In the genomic region with DNA sequence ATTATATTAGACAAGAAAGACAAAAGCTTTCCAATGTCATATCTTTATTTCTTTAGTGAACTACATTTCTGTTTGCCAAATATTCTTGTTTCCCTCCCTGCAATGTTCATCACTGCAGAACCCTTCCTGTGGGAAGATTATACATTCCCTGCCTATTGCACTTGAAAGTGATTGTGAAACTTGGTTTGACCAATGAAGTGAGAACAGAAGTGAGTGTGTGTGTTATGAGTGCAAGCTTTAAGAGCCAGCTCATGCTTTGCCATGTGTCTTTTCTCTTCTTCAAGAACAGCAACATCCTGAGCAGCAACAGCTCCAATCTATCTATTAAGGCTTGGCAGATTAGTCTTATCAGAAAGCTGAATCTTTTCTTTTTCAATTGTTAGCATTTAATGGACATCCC, we compare ENCODE assay signal across 13 cellular contexts. TPM values are rescaled to one million over a fixed set of nuclear protein-coding genes. Genes with fewer than 3 reads are reported as not detected.
DNase-seq lines count a peak whose midpoint lies in the region; ATAC-seq and TF ChIP-seq lines count a peak whose summit lies in the region.
"Had no signal": no experiment of that assay in that cellular context is flagged by ENCODE, and none has a peak within 500 bp of the region (broad histone marks: within the 10 kb centered on the region; RNA-seq: fewer than 3 reads in every experiment).

No MANE protein-coding gene starts in this region.

- H3K36me3 Mint-ChIP-seq in HFFc6 (ENCODE audit: low read depth), result no peaks in the 10 kb centered on the region
- H3K36me3 Mint-ChIP-seq in Caco-2 (ENCODE audit: insufficient read depth, unreplicated experiment), result no peaks in the 10 kb centered on the region
- H3K36me3 Mint-ChIP-seq: memory B cell had no signal

- H3K27ac Mint-ChIP-seq in HFFc6, result no peak overlapping the region
- no peak overlapping the region for H3K27ac Mint-ChIP-seq in Caco-2 (ENCODE audit: unreplicated experiment)

- TF ChIP-seq CTCF in HFFc6 (IDR thresholded peaks at IDR 0.05), result no peak
- no peak for TF ChIP-seq CTCF in Caco-2 (IDR thresholded peaks at IDR 0.05; ENCODE audit: insufficient read depth in 1 of 2, low read depth in 1 of 2, low read length in 1 of 2, severe bottlenecking in 1 of 2, unreplicated experiment in 1 of 2)

- peak; percentile 11 for DNase-seq in HFFc6
- DNase-seq in kidney tubule cell (ENCODE audit: low spot score), result peak; percentile 9
- DNase-seq in Caco-2, result no peak
- DNase-seq in hepatic stellate cell (ENCODE audit: low spot score), result no peak
- DNase-seq in Kasumi-1 (lab: John Stamatoyannopoulos, UW), result no peak
- DNase-seq: activated CD4-positive, alpha-beta T cell treated with anti-CD3 and anti-CD28 coated beads, Interleukin-2, amount 50 U/mL, for 1 hour had no signal

- POLR2A ChIA-PET in Caco-2 (lab: Charles Lee), result no interaction called here

- H3K27me3 ChIP-seq in Caco-2 (replicated peaks; ENCODE audit: control insufficient read depth, insufficient read depth, low read length), result no peaks in the 10 kb centered on the region
- H3K27me3 ChIP-seq: gastroesophageal sphincter had no signal

- H3K4me1 Mint-ChIP-seq in HFFc6 (ENCODE audit: low read depth) (no peaks in the 10 kb centered on the region; the same call in 1 of the 2 replicates), Caco-2 (ENCODE audit: low read depth, unreplicated experiment) (peaks cover 7% of the 10 kb centered on the region)

- BruUV-seq in Caco-2 (replicated peaks; lab: Mats Ljungman, UMichigan), result no TSS peak

- H3K36me3 ChIP-seq in Caco-2 (ENCODE audit: control insufficient read depth, insufficient read depth, low read length), result no peaks in the 10 kb centered on the region
- H3K36me3 ChIP-seq: gastroesophageal sphincter had no signal

- H3K4me3 ChIP-seq in Caco-2 (ENCODE audit: low read depth, low read length), result no peak overlapping the region
- H3K4me3 ChIP-seq: gastroesophageal sphincter had no signal

- CTCF ChIA-PET in Caco-2 (lab: Charles Lee), result no interaction called here

- peak; percentile 58 for ATAC-seq in GM18519 (IDR thresholded peaks at IDR 0.05; ENCODE audit: low FRiP score, unreplicated experiment)
- peak; percentile 33 for ATAC-seq in HG03575 (IDR thresholded peaks at IDR 0.05; ENCODE audit: extremely low read depth, insufficient number of reproducible peaks, low FRiP score, unreplicated experiment)
- ATAC-seq in SK-N-SH treated with all-trans-retinoic acid at 6 μM for 48 hours, result no peak
- ATAC-seq: gastroesophageal sphincter, Right ventricle myocardium inferior, sciatic nerve had no signal

- H3K4me3 Mint-ChIP-seq in HFFc6 (no peak overlapping the region), Caco-2 (ENCODE audit: unreplicated experiment) (no peak overlapping the region)
- H3K4me3 Mint-ChIP-seq: memory B cell had no signal

- intact Hi-C loops in Caco-2 (cut with micrococcal nuclease; ENCODE audit: unreplicated experiment), result no loop called here

- H3K27me3 Mint-ChIP-seq in HFFc6 (ENCODE audit: insufficient read depth), result no peaks in the 10 kb centered on the region
- H3K27me3 Mint-ChIP-seq in Caco-2 (ENCODE audit: insufficient read depth, unreplicated experiment), result peaks cover 8% of the 10 kb centered on the region

- H3K9me3 Mint-ChIP-seq in HFFc6 (no peaks in the 10 kb centered on the region), Caco-2 (ENCODE audit: unreplicated experiment) (no peaks in the 10 kb centered on the region)

- H3K9me3 ChIP-seq in Caco-2, result no peaks in the 10 kb centered on the region
- H3K9me3 ChIP-seq: gastroesophageal sphincter had no signal

- H3K4me1 ChIP-seq in Caco-2, result peaks cover 18% of the 10 kb centered on the region
- H3K4me1 ChIP-seq: gastroesophageal sphincter had no signal

TF ChIP-seq in SK-N-SH treated with all-trans-retinoic acid at 6 μM for 48 hours, 23 proteins besides CTCF, POLR2A, EP300 and RAD21:
- no peak for TF ChIP-seq ZFP30 (CRISPR knock-in tag; IDR thresholded peaks at IDR 0.05)
- no peak for TF ChIP-seq CSDC2 (CRISPR knock-in tag; IDR thresholded peaks at IDR 0.05)
- TF ChIP-seq, protein P1, sequence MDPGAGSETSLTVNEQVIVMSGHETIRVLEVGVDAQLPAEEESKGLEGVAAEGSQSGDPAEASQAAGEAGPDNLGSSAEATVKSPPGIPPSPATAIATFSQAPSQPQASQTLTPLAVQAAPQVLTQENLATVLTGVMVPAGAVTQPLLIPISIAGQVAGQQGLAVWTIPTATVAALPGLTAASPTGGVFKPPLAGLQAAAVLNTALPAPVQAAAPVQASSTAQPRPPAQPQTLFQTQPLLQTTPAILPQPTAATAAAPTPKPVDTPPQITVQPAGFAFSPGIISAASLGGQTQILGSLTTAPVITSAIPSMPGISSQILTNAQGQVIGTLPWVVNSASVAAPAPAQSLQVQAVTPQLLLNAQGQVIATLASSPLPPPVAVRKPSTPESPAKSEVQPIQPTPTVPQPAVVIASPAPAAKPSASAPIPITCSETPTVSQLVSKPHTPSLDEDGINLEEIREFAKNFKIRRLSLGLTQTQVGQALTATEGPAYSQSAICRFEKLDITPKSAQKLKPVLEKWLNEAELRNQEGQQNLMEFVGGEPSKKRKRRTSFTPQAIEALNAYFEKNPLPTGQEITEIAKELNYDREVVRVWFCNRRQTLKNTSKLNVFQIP (CRISPR knock-in tag; IDR thresholded peaks at IDR 0.05; ENCODE audit: borderline replicate concordance, low read depth), result no peak
- TF ChIP-seq TOX (CRISPR knock-in tag; IDR thresholded peaks at IDR 0.05; ENCODE audit: borderline replicate concordance), result no peak
- TF ChIP-seq CREB5 (CRISPR knock-in tag; IDR thresholded peaks at IDR 0.05; ENCODE audit: low read depth), result no peak
- no peak for TF ChIP-seq ZNF565 (CRISPR knock-in tag; conservative IDR thresholded peaks at IDR 0.05; ENCODE audit: low read depth)
- no peak for TF ChIP-seq OSR1 (CRISPR knock-in tag; IDR thresholded peaks at IDR 0.05)
- TF ChIP-seq ARNTL (CRISPR knock-in tag; IDR thresholded peaks at IDR 0.05; ENCODE audit: borderline replicate concordance, low read depth), result no peak
- no peak for TF ChIP-seq TCF4 (CRISPR knock-in tag; IDR thresholded peaks at IDR 0.05; ENCODE audit: borderline replicate concordance)
- no peak for TF ChIP-seq ZFP3 (CRISPR knock-in tag; IDR thresholded peaks at IDR 0.05)
- no peak for TF ChIP-seq ISL1 (CRISPR knock-in tag; IDR thresholded peaks at IDR 0.05)
- TF ChIP-seq BACH2 (CRISPR knock-in tag; IDR thresholded peaks at IDR 0.05; ENCODE audit: borderline replicate concordance), result no peak
- no peak for TF ChIP-seq ZC3H10 (CRISPR knock-in tag; IDR thresholded peaks at IDR 0.05)
- TF ChIP-seq, protein P2, sequence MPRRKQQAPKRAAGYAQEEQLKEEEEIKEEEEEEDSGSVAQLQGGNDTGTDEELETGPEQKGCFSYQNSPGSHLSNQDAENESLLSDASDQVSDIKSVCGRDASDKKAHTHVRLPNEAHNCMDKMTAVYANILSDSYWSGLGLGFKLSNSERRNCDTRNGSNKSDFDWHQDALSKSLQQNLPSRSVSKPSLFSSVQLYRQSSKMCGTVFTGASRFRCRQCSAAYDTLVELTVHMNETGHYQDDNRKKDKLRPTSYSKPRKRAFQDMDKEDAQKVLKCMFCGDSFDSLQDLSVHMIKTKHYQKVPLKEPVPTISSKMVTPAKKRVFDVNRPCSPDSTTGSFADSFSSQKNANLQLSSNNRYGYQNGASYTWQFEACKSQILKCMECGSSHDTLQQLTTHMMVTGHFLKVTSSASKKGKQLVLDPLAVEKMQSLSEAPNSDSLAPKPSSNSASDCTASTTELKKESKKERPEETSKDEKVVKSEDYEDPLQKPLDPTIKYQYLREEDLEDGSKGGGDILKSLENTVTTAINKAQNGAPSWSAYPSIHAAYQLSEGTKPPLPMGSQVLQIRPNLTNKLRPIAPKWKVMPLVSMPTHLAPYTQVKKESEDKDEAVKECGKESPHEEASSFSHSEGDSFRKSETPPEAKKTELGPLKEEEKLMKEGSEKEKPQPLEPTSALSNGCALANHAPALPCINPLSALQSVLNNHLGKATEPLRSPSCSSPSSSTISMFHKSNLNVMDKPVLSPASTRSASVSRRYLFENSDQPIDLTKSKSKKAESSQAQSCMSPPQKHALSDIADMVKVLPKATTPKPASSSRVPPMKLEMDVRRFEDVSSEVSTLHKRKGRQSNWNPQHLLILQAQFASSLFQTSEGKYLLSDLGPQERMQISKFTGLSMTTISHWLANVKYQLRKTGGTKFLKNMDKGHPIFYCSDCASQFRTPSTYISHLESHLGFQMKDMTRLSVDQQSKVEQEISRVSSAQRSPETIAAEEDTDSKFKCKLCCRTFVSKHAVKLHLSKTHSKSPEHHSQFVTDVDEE (CRISPR knock-in tag; IDR thresholded peaks at IDR 0.05), result no peak
- TF ChIP-seq RARB (CRISPR knock-in tag; IDR thresholded peaks at IDR 0.05), result no peak
- TF ChIP-seq ZNF8 (CRISPR knock-in tag; IDR thresholded peaks at IDR 0.05), result no peak
- no peak for TF ChIP-seq PPARA (CRISPR knock-in tag; IDR thresholded peaks at IDR 0.05; ENCODE audit: borderline replicate concordance)

RNA-seq across cellular contexts. Expression of gene UBE2E3, which starts 42.0 kb away (rescaled TPM):
- total RNA-seq in HFFc6 (2021; fragmentation: NEBNext Ultra II Directional; extraction: Animal tissue kit (Norgen Biotek cat#: 25700)), result 100 to 1,000 TPM in 5 of 6 experiments, 10 to 100 TPM in 1; 99.4 to 131 (median 116) TPM
- total RNA-seq in Caco-2 (2022), result 9.0 and 12.2 TPM in 2 replicates

Comparison
In these comparisons a context has a peak if more than half of its experiments do, and no peak if none do; other contexts are left out.
1. DNase-seq: peak in HFFc6 (single experiment) and kidney tubule cell (single experiment); none in Caco-2 (0 of 2), hepatic stellate cell (single experiment) and Kasumi-1 (0 of 2).